In genomic region chr9:34986541-34987047, GRCh38 we compare ENCODE assay signal across 8 cellular contexts. TPM values are rescaled to one million over a fixed set of nuclear protein-coding genes. Genes with fewer than 3 reads are reported as not detected.
DNase-seq lines count a peak whose midpoint lies in the region; ATAC-seq and TF ChIP-seq lines count a peak whose summit lies in the region.

No MANE protein-coding gene starts in this region.

- ATAC-seq in GM19324 (IDR thresholded peaks at IDR 0.05; ENCODE audit: low FRiP score, unreplicated experiment), result no peak

- H3K27me3 ChIP-seq in ascending aorta, result no peaks in the 10 kb centered on the region
- peaks cover 0 to 4% (median 0%) of the 10 kb centered on the region in 3 experiments for H3K27me3 ChIP-seq in neuronal stem cell (ENCODE audit: control insufficient read depth in 3 of 3, insufficient read depth in 3 of 3, low read depth in 1 of 3, low read length in 3 of 3)

- H3K4me3 ChIP-seq in ascending aorta, result no peak overlapping the region
- H3K4me3 ChIP-seq in neuronal stem cell (ENCODE audit: low read length in 2 of 2), result no peak overlapping the region

- peak overlapping the region; percentile 33 for H2AK5ac ChIP-seq in neuronal stem cell (ENCODE audit: low read depth, low read length)

- H4K91ac ChIP-seq in neuronal stem cell (ENCODE audit: low read depth, low read length, poor library complexity), result no peak overlapping the region

- no peak overlapping the region for H3K4me2 ChIP-seq in neuronal stem cell (ENCODE audit: insufficient read depth, low read length, poor library complexity, severe bottlenecking)

- H3K9me3 ChIP-seq in ascending aorta (no peaks in the 10 kb centered on the region), neuronal stem cell (replicated peaks in 1 of 2; ENCODE audit: control insufficient read depth in 2 of 2, insufficient read depth in 1 of 2, low read depth in 1 of 2, low read length in 2 of 2) (no peaks in the 10 kb centered on the region)

- H2AFZ ChIP-seq in neuronal stem cell (ENCODE audit: low read length), result peak overlapping the region; percentile 42

- H3K36me3 ChIP-seq in ascending aorta, result no peaks in the 10 kb centered on the region
- H3K36me3 ChIP-seq in neuronal stem cell (replicated peaks in 1 of 2; ENCODE audit: control insufficient read depth in 2 of 2, insufficient read depth in 2 of 2, low read length in 2 of 2), result peaks cover 0 to 3% of the 10 kb centered on the region in 2 donors

- no peak overlapping the region for H3K27ac ChIP-seq in ascending aorta
- H3K27ac ChIP-seq in neuronal stem cell (replicated peaks; ENCODE audit: low read length), result no peak overlapping the region

- no peak overlapping the region for H3K18ac ChIP-seq in neuronal stem cell (ENCODE audit: low read length)

- H3K9ac ChIP-seq in neuronal stem cell (ENCODE audit: low read depth, low read length, poor library complexity), result no peak overlapping the region

- no peak overlapping the region for H4K8ac ChIP-seq in neuronal stem cell (ENCODE audit: low read depth, low read length)

- no peak for TF ChIP-seq CTCF in ascending aorta (IDR thresholded peaks at IDR 0.05)

- H2BK120ac ChIP-seq in neuronal stem cell (ENCODE audit: low read depth, low read length), result no peak overlapping the region

- DNase-seq in DMS53 (lab: John Stamatoyannopoulos, UW), result peak; percentile 54
- DNase-seq in DMS53 treated with DMSO at 0.1 percent for 48 hours (lab: John Stamatoyannopoulos, UW; ENCODE audit: unreplicated experiment), result no peak
- peak; percentile 82 for DNase-seq in SIG-M5 treated with dmso at 0.1 percent for 504 hours (lab: John Stamatoyannopoulos, UW; ENCODE audit: unreplicated experiment)
- peak; percentile 29 to 71 for DNase-seq in ascending aorta (ENCODE audit: low spot score in 2 of 2)
- peak; percentile 46 for DNase-seq in neuronal stem cell (ENCODE audit: low spot score)
- DNase-seq in COLO829 (ENCODE audit: low spot score), result no peak
- no peak for DNase-seq in iPS-NIHi11 (ENCODE audit: low spot score)

- H3K4me1 ChIP-seq in ascending aorta, result peaks cover 0 to 28% of the 10 kb centered on the region in 2 donors
- peaks cover 19 to 34% of the 10 kb centered on the region in 2 donors for H3K4me1 ChIP-seq in neuronal stem cell (ENCODE audit: control insufficient read depth in 2 of 2, insufficient read depth in 1 of 2, low read depth in 1 of 2, low read length in 2 of 2)

- intact Hi-C loops in ascending aorta (cut with DNase I), result no loop called here

- H2BK5ac ChIP-seq in neuronal stem cell (ENCODE audit: low read length), result no peak overlapping the region

- no peak overlapping the region for H3K4ac ChIP-seq in neuronal stem cell (ENCODE audit: low read length)

- no peak overlapping the region for H3K23ac ChIP-seq in neuronal stem cell (ENCODE audit: low read depth, low read length, poor library complexity)

- WGBS in neuronal stem cell (ENCODE audit: extremely low coverage in 2 of 2, insufficient read length in 2 of 2, insufficient replicate concordance in 1 of 2), 2 donors, result no CpG with 5 or more reads among the region's 9 CpGs

- no peak overlapping the region for H2BK12ac ChIP-seq in neuronal stem cell (ENCODE audit: low read length)

- no peaks in the 10 kb centered on the region for H3K79me1 ChIP-seq in neuronal stem cell (ENCODE audit: low read depth, low read length)

- H2BK15ac ChIP-seq in neuronal stem cell (ENCODE audit: low read length), result no peak overlapping the region

- H3K14ac ChIP-seq in neuronal stem cell (ENCODE audit: low read length), result no peak overlapping the region

RNA-seq across cellular contexts. Expression of gene DNAJB5, which starts 3.0 kb away (rescaled TPM):
- total RNA-seq in ascending aorta, result 40.8 TPM
- polyA plus RNA-seq in neuronal stem cell (2013, experiment 1 of 2), result 41.4 TPM
- 40.8 TPM for polyA plus RNA-seq in neuronal stem cell (2013, experiment 2 of 2)

RNA-seq across cellular contexts. Expression of gene PHF24, which starts 28.5 kb away (rescaled TPM):
- total RNA-seq in ascending aorta, result not detected
- polyA plus RNA-seq in neuronal stem cell (2013, experiment 1 of 2), result 1.5 TPM
- polyA plus RNA-seq in neuronal stem cell (2013, experiment 2 of 2), result 1.4 TPM

Comparison
In these comparisons a context has a peak if more than half of its experiments do, and no peak if none do; other contexts are left out.
1. DNase-seq: peak in DMS53 (single experiment), SIG-M5 treated with dmso at 0.1 percent for 504 hours (single experiment), ascending aorta (2 of 2) and neuronal stem cell (single experiment); none in DMS53 treated with DMSO at 0.1 percent for 48 hours (single experiment), COLO829 (single experiment) and iPS-NIHi11 (single experiment).